ENCODE assay signal across 9 cellular contexts in the genomic region with DNA sequence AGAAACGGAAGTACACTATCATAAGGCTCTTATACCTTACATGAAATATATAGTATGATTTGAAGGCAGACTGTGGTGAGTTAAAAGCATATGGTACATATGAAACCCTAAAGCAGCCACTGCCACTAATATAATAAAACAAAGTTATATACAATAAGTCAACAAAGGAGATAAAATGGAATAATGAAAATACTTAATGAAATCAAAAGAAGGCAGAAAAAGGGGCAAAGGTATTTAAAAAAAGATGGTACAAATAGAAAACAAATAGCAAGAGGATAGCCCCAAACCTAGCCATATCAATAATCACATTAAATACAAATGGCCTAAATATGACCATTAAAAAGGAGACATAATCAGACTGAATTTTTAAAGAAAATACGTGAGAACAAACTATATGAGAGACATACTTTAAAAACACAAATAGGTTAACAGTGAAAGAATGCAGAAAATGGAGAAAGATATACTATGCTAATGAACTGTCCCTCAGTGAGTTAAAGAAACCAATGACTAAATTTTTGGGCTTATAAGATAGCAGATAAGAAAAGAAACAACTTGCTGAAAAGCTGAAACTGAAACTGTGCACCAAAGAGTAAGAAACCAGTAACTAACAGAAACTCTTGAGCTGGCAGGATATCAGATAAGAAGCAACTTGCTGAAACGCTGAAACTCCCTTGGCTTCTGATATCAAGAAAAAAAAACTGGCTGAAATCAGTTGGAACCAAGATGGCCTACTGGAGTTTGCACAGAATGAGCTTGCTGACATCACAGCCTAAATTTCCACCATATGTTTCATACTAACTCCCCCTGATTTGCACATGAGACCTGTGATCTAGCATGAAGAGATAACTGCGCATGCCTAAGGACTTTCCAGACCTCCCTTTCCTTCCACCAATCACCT. TPM values are rescaled to one million over a fixed set of nuclear protein-coding genes. Genes with fewer than 3 reads are reported as not detected.
A peak's percentile ranks its signal among the peaks of the same experiment; 100 is the strongest.
DNase-seq lines count a peak whose midpoint lies in the region; ATAC-seq and TF ChIP-seq lines count a peak whose summit lies in the region.
"Had no signal": no experiment of that assay in that cellular context is flagged by ENCODE, and none has a peak within 500 bp of the region (broad histone marks: within the 10 kb centered on the region; RNA-seq: fewer than 3 reads in every experiment).

No MANE protein-coding gene starts in this region.

- CTCF ChIA-PET in CD8-positive, alpha-beta memory T cell (lab: Charles Lee), result interaction anchor here (0.9 to 2.7 kb wide), 12 partner anchors 7 to 165 kb away, joined by 3 to 13 read pairs (median 3); no protein-coding TSS in a partner anchor

- peak overlapping the region; percentile 22 for H3K27ac ChIP-seq in CD8-positive, alpha-beta memory T cell (ENCODE audit: low read depth, low read length)
- H3K27ac ChIP-seq in suprapubic skin, result no peak overlapping the region

- in situ Hi-C loops in GM13976 (cut with MboI; ENCODE audit: low sequenced_read_pairs, unreplicated experiment), result no loop called here

- H3K4me3 ChIP-seq in CD8-positive, alpha-beta memory T cell (ENCODE audit: low read length), result no peak overlapping the region
- H3K4me3 ChIP-seq in suprapubic skin, result no peak overlapping the region

- no peaks in the 10 kb centered on the region for H3K36me3 ChIP-seq in CD8-positive, alpha-beta memory T cell (ENCODE audit: insufficient read depth, low read length)
- no peaks in the 10 kb centered on the region for H3K36me3 ChIP-seq in suprapubic skin

- peak; percentile 64 for ATAC-seq in GM19455 (IDR thresholded peaks at IDR 0.05; ENCODE audit: unreplicated experiment)
- ATAC-seq in effector memory CD8-positive, alpha-beta T cell (replicated peaks), result peak; percentile 88

- H3K4me1 Mint-ChIP-seq in CD8-positive, alpha-beta memory T cell, result peaks cover 19 to 28% (median 24%) of the 10 kb centered on the region in 3 donors
- peaks cover 12% of the 10 kb centered on the region in 2 donors for H3K4me1 Mint-ChIP-seq in effector memory CD8-positive, alpha-beta T cell (ENCODE audit: low read depth in 2 of 2)

- H3K36me3 Mint-ChIP-seq in CD8-positive, alpha-beta memory T cell, result peaks cover 0 to 15% (median 0%) of the 10 kb centered on the region in 3 donors
- H3K36me3 Mint-ChIP-seq in effector memory CD8-positive, alpha-beta T cell (ENCODE audit: insufficient read depth), result no peaks in the 10 kb centered on the region

- no peak for TF ChIP-seq EP300 in suprapubic skin (IDR thresholded peaks at IDR 0.05)

- no peaks in the 10 kb centered on the region for H3K27me3 ChIP-seq in CD8-positive, alpha-beta memory T cell (ENCODE audit: insufficient read depth, low read length, poor library complexity, severe bottlenecking)
- H3K27me3 ChIP-seq in suprapubic skin, result no peaks in the 10 kb centered on the region

- H3K4me1 ChIP-seq in CD8-positive, alpha-beta memory T cell (ENCODE audit: insufficient read depth, low read length), result peaks cover 12% of the 10 kb centered on the region
- H3K4me1 ChIP-seq in suprapubic skin, result no peaks in the 10 kb centered on the region

- no peaks in the 10 kb centered on the region for H3K9me3 ChIP-seq in CD8-positive, alpha-beta memory T cell (ENCODE audit: low read length)
- H3K9me3 ChIP-seq in suprapubic skin, result peaks cover 4% of the 10 kb centered on the region

- 62% methylated on average over 4 of the region's 4 CpGs for WGBS in suprapubic skin

- peak in 2 of 5 donors; percentile 30 to 49 for DNase-seq in CD8-positive, alpha-beta memory T cell
- peak in 41 of 76 experiments; percentile 4 to 88 (median 62) for DNase-seq in HUDEP-2 (lab: John Stamatoyannopoulos, UW; ENCODE audit: unreplicated experiment in 76 of 76)
- DNase-seq in effector memory CD8-positive, alpha-beta T cell, result peak in 1 of 3 experiments; percentile 7
- DNase-seq in GM13976 (ENCODE audit: low spot score), result no peak
- no peak for DNase-seq in GF-D8 (lab: John Stamatoyannopoulos, UW)
- DNase-seq in suprapubic skin (ENCODE audit: low spot score in 2 of 2), result no peak
- no peak for DNase-seq in C1 segment of cervical spinal cord (lab: John Stamatoyannopoulos, UW)
- DNase-seq: NCI-H1930 had no signal

- H3K27ac Mint-ChIP-seq in CD8-positive, alpha-beta memory T cell, result peak overlapping the region; percentile 76 to 96 (median 86)
- peak overlapping the region; percentile 77 to 90 for H3K27ac Mint-ChIP-seq in effector memory CD8-positive, alpha-beta T cell

- no peaks in the 10 kb centered on the region for H3K27me3 Mint-ChIP-seq in CD8-positive, alpha-beta memory T cell
- no peaks in the 10 kb centered on the region for H3K27me3 Mint-ChIP-seq in effector memory CD8-positive, alpha-beta T cell

- H3K4me3 Mint-ChIP-seq in CD8-positive, alpha-beta memory T cell, result peak overlapping the region in 6 of 7 donors; percentile 42 to 60 (median 54)
- peak overlapping the region; percentile 40 to 46 for H3K4me3 Mint-ChIP-seq in effector memory CD8-positive, alpha-beta T cell

- TF ChIP-seq CTCF in GM13976 (IDR thresholded peaks at IDR 0.05; ENCODE audit: borderline replicate concordance, control extremely low read depth, extremely low read depth, insufficient read depth, missing control alignments) (no peak), suprapubic skin (IDR thresholded peaks at IDR 0.05) (no peak)

- POLR2A ChIA-PET in CD8-positive, alpha-beta memory T cell (lab: Charles Lee), result interaction anchor here (0.7 to 1.0 kb wide), 2 partner anchors 13 to 75 kb away, joined by 3 to 4 read pairs; no protein-coding TSS in a partner anchor

- no peak for TF ChIP-seq POLR2A in suprapubic skin (IDR thresholded peaks at IDR 0.05)

- H3K9me3 Mint-ChIP-seq in CD8-positive, alpha-beta memory T cell, result peaks cover 0 to 3% (median 2%) of the 10 kb centered on the region in 5 donors
- no peaks in the 10 kb centered on the region for H3K9me3 Mint-ChIP-seq in effector memory CD8-positive, alpha-beta T cell

RNA-seq across cellular contexts. Expression of gene IL10, which starts 44.3 kb away (rescaled TPM):
- 1 to 10 TPM; 7.6 TPM for total RNA-seq in CD8-positive, alpha-beta memory T cell
- 0.33 TPM for polyA plus RNA-seq in CD8-positive, alpha-beta memory T cell
- 1 to 10 TPM in 2 of 4 donors, under 1 TPM in 1, not detected in 1; 0.49 to 1.6 (median 1.0) TPM for total RNA-seq in suprapubic skin

RNA-seq across cellular contexts. Expression of gene IL19, which starts 46.1 kb away (rescaled TPM):
- total RNA-seq in CD8-positive, alpha-beta memory T cell, result not detected
- polyA plus RNA-seq in CD8-positive, alpha-beta memory T cell, result not detected
- total RNA-seq in suprapubic skin, result not detected

RNA-seq across cellular contexts. Expression of gene IL20, which starts 48.8 kb away (rescaled TPM):
- total RNA-seq in CD8-positive, alpha-beta memory T cell, result not detected
- polyA plus RNA-seq in CD8-positive, alpha-beta memory T cell, result not detected
- 1 to 10 TPM in 2 of 4 donors, under 1 TPM in 1, not detected in 1; 0.76 to 1.4 (median 1.0) TPM for total RNA-seq in suprapubic skin

Comparison
In these comparisons a context has a peak if more than half of its experiments do, and no peak if none do; other contexts are left out.
1. DNase-seq: peak in HUDEP-2 (41 of 76); none in GM13976 (single experiment), GF-D8 (single experiment), suprapubic skin (0 of 2) and C1 segment of cervical spinal cord (0 of 14).